8 cellular contexts compared by ENCODE assay signal in the genomic region with DNA sequence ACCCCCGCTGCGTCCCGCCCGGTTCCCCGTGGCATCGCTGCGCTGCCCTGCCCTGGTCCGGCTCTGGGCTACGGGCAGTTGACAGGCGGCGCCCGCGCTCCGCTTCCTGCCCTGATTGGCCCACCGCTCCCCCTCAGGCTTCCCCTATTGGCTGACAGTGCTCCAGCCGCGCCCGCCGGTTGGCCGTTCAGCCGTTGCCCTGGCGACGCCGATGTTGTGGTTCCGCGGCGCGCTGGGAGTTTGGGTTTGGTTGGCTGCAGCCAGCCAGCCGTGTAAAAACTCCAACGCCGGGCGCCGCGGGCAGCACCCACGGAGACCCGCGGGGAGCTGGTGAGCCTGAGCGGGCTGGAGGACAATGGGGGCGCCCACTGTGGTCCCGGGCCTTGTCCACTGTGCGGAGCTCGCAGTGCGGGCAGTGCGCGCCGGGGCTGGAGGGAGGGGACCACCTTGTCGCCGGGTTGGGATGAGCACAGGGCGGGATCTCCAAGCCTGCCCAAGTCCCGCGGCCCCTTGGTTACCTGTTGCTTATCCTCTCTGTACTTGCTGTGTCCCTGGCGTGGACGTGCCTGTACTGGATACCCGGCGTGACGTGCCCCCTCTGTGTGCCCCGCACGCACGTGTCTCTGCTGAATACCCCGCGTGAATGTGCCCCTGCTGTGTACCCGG. TPM values are rescaled to one million over a fixed set of nuclear protein-coding genes. Genes with fewer than 3 reads are reported as not detected.
DNase-seq lines count a peak whose midpoint lies in the region; ATAC-seq and TF ChIP-seq lines count a peak whose summit lies in the region.

A gene (plus strand): TSS at position 243 of the 666 bp plus-strand sequence. CDS start 766 bp downstream, outside the sequence.

- peak; percentile 99 for ATAC-seq in GM18511 (IDR thresholded peaks at IDR 0.05; ENCODE audit: unreplicated experiment)
- peak; percentile 97 for ATAC-seq in HG02970 (IDR thresholded peaks at IDR 0.05; ENCODE audit: low FRiP score, unreplicated experiment)
- peak; percentile 99 for ATAC-seq in left colon

- no peak within 1 kb of the TSS for H3K27ac ChIP-seq in coronary artery

- peak within 1 kb of the TSS; percentile 82 for H3K4me3 ChIP-seq in coronary artery

- intact Hi-C loops in left colon (cut with DNase I, micrococcal nuclease) = no loop called here

- TF ChIP-seq CTCF in coronary artery (IDR thresholded peaks at IDR 0.05) = no peak

- DNase-seq in NCI-H2171 (lab: John Stamatoyannopoulos, UW) (peak; percentile 49), coronary artery (ENCODE audit: low spot score) (peak; percentile 91), left colon (peak; percentile 87 to 91), AML-193 (lab: John Stamatoyannopoulos, UW) (no peak)
- peak; percentile 88 for DNase-seq in activated CD4-positive, alpha-beta T cell treated with anti-CD3 and anti-CD28 coated beads for 48 hours
- DNase-seq in stimulated activated CD4-positive, alpha-beta T cell treated with anti-CD3 and anti-CD28 coated beads, Interleukin-15, amount 100 ng/mL, for 24 hours = peak; percentile 91

RNA-seq across cellular contexts. Expression of the gene that starts here (rescaled TPM):
- total RNA-seq in left colon = not detected

Comparison
In these comparisons a context has a peak if more than half of its experiments do, and no peak if none do; other contexts are left out.
1. Peak in DNase-seq and ATAC-seq in left colon; RNA of the gene not detected or under 1 TPM.
2. DNase-seq: peak in NCI-H2171 (single experiment), activated CD4-positive, alpha-beta T cell treated with anti-CD3 and anti-CD28 coated beads for 48 hours (single experiment), coronary artery (single experiment) and stimulated activated CD4-positive, alpha-beta T cell treated with anti-CD3 and anti-CD28 coated beads, Interleukin-15, amount 100 ng/mL, for 24 hours (single experiment); none in AML-193 (0 of 2).
3. Peak in every context shown above with its lines, with median percentiles within 50 percentile points of each other: ATAC-seq.